Comparison of ENCODE assay signal across 8 cellular contexts in the genomic region with DNA sequence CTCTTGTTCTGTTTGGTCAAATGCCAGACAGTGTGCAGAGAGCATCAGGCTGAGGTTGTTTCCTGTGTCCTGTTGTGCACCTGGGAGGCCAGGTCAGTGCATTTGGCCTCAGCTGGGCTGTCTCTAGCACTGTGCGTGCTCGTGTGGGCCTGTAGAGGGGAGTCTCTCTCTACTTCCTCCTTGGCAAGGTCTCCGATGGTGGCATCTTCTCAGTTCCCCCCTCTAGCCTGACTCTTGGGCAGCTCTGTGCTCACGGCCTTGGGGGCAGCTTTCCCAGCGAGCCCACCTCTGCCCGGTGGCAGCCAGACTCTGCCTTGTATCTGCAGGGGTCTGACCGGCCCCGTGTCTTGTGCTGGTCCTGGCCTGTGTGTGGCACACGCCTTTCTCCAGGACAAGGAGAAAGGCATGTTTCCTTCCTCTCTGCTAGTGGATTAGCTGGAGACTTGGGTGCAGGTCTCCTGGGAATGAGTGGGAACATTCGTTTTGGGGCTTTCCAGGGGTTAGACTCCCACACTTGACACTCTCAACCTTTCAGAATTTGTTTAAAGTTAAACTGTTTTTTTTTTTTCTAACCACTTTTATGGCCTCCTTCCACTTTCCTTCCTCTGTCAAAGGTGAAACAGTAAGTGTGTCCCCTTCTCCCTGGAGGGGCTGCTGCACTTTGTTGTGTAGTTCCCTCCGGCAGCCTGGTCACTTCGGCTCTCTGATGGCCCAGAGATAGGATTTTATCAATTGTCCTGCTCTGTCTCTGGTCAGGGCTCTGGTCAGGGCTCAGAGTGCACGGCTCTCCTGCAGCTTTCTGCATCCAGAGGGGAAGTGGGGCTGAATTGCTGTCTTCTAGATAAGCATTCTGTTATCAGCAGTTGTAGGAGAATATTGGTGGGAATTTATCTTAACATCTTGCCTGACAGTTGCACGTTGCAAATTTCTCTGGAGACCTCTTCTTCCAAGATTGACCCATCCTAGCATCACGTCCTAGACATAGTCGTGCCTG.
DNase-seq lines count a peak whose midpoint lies in the region; ATAC-seq and TF ChIP-seq lines count a peak whose summit lies in the region.

No MANE protein-coding gene starts in this region.

- peak; percentile 21 for DNase-seq in activated CD4-positive, alpha-beta T cell treated with anti-CD3 and anti-CD28 coated beads for 36 hours
- DNase-seq in activated CD4-positive, alpha-beta T cell treated with anti-CD3 and anti-CD28 coated beads for 4 hours, result no peak
- DNase-seq in OCI-M1 (lab: John Stamatoyannopoulos, UW) (peak; percentile 78), foreskin keratinocyte (no peak), HEK293T (ENCODE audit: extremely low spot score) (no peak), NCI-H526 treated with DMSO at 0.1 percent for 48 hours (lab: John Stamatoyannopoulos, UW) (no peak)

- POLR2A ChIA-PET in activated CD4-positive, alpha-beta T cell treated with anti-CD3 and anti-CD28 coated beads for 36 hours (lab: Charles Lee), result no interaction called here
- POLR2A ChIA-PET in HEK293T (lab: Yijun Ruan, JAX), result no interaction called here

- no peak overlapping the region for H3K27ac ChIP-seq in foreskin keratinocyte

- ATAC-seq in activated CD4-positive, alpha-beta T cell treated with anti-CD3 and anti-CD28 coated beads for 36 hours, result peak; percentile 78
- ATAC-seq in HG02840 (IDR thresholded peaks at IDR 0.05; ENCODE audit: low FRiP score, unreplicated experiment) (peak; percentile 67), foreskin keratinocyte (no peak)

- intact Hi-C loops in activated CD4-positive, alpha-beta T cell treated with anti-CD3 and anti-CD28 coated beads for 36 hours (cut with DNase I, micrococcal nuclease), result no loop called here

- peaks cover 23% of the 10 kb centered on the region for H3K36me3 Mint-ChIP-seq in activated CD4-positive, alpha-beta T cell treated with anti-CD3 and anti-CD28 coated beads for 36 hours (ENCODE audit: low read depth)
- peaks cover 22% of the 10 kb centered on the region for H3K36me3 Mint-ChIP-seq in stimulated activated naive CD8-positive, alpha-beta T cell treated with anti-CD3 and anti-CD28 coated beads, Interleukin-15, Interleukin-2, amounts not matched to agents 100 ng/mL and 50 ng/mL, for 24 hours (ENCODE audit: low read depth)

- H3K27ac Mint-ChIP-seq in activated CD4-positive, alpha-beta T cell treated with anti-CD3 and anti-CD28 coated beads for 36 hours, result peak overlapping the region; percentile 82
- H3K27ac Mint-ChIP-seq in stimulated activated naive CD8-positive, alpha-beta T cell treated with anti-CD3 and anti-CD28 coated beads, Interleukin-15, Interleukin-2, amounts not matched to agents 100 ng/mL and 50 ng/mL, for 24 hours, result peak overlapping the region; percentile 61

- peaks cover 5% of the 10 kb centered on the region for H3K4me1 ChIP-seq in foreskin keratinocyte

- CTCF ChIA-PET in activated CD4-positive, alpha-beta T cell treated with anti-CD3 and anti-CD28 coated beads for 36 hours (lab: Charles Lee), result interaction anchor here (0.8 to 1.2 kb wide), 3 partner anchors 14 to 60 kb away, joined by 3 read pairs; no protein-coding TSS in a partner anchor
- CTCF ChIA-PET in HEK293T (lab: Yijun Ruan, JAX), result no interaction called here

- peaks cover 55% of the 10 kb centered on the region for H3K4me1 Mint-ChIP-seq in activated CD4-positive, alpha-beta T cell treated with anti-CD3 and anti-CD28 coated beads for 36 hours
- H3K4me1 Mint-ChIP-seq in stimulated activated naive CD8-positive, alpha-beta T cell treated with anti-CD3 and anti-CD28 coated beads, Interleukin-15, Interleukin-2, amounts not matched to agents 100 ng/mL and 50 ng/mL, for 24 hours (ENCODE audit: low read depth), result peaks cover 54% of the 10 kb centered on the region

- peak overlapping the region; percentile 22 for H3K4me3 Mint-ChIP-seq in activated CD4-positive, alpha-beta T cell treated with anti-CD3 and anti-CD28 coated beads for 36 hours
- H3K4me3 Mint-ChIP-seq in stimulated activated naive CD8-positive, alpha-beta T cell treated with anti-CD3 and anti-CD28 coated beads, Interleukin-15, Interleukin-2, amounts not matched to agents 100 ng/mL and 50 ng/mL, for 24 hours, result peak overlapping the region; percentile 21

- H3K27me3 Mint-ChIP-seq in activated CD4-positive, alpha-beta T cell treated with anti-CD3 and anti-CD28 coated beads for 36 hours, result no peaks in the 10 kb centered on the region
- H3K27me3 Mint-ChIP-seq in stimulated activated naive CD8-positive, alpha-beta T cell treated with anti-CD3 and anti-CD28 coated beads, Interleukin-15, Interleukin-2, amounts not matched to agents 100 ng/mL and 50 ng/mL, for 24 hours, result no peaks in the 10 kb centered on the region

- H3K27me3 ChIP-seq in foreskin keratinocyte, result no peaks in the 10 kb centered on the region

- H3K9me3 Mint-ChIP-seq in activated CD4-positive, alpha-beta T cell treated with anti-CD3 and anti-CD28 coated beads for 36 hours (ENCODE audit: low read depth), result no peaks in the 10 kb centered on the region
- no peaks in the 10 kb centered on the region for H3K9me3 Mint-ChIP-seq in stimulated activated naive CD8-positive, alpha-beta T cell treated with anti-CD3 and anti-CD28 coated beads, Interleukin-15, Interleukin-2, amounts not matched to agents 100 ng/mL and 50 ng/mL, for 24 hours

- peak; percentile 2 for TF ChIP-seq CTCF in foreskin keratinocyte (conservative IDR thresholded peaks at IDR 0.05)

TF ChIP-seq in HEK293T, 16 proteins besides CTCF, POLR2A, EP300 and RAD21:
- TF ChIP-seq ZNF384 (IDR thresholded peaks at IDR 0.05) (no peak), LEF1 (IDR thresholded peaks at IDR 0.05; ENCODE audit: borderline replicate concordance) (no peak), HDGF (IDR thresholded peaks at IDR 0.05; ENCODE audit: borderline replicate concordance) (no peak), NFRKB (IDR thresholded peaks at IDR 0.05) (no peak), TARDBP (IDR thresholded peaks at IDR 0.05) (no peak), FOXA1 (IDR thresholded peaks at IDR 0.05) (no peak), ELF4 (IDR thresholded peaks at IDR 0.05) (no peak), ARNT (IDR thresholded peaks at IDR 0.05) (no peak), L3MBTL2 (conservative IDR thresholded peaks at IDR 0.05) (no peak), FOXM1 (IDR thresholded peaks at IDR 0.05; ENCODE audit: borderline replicate concordance) (no peak), CTBP1 (IDR thresholded peaks at IDR 0.05; ENCODE audit: borderline replicate concordance) (no peak), SP1 (IDR thresholded peaks at IDR 0.05) (no peak), FOXK2 (IDR thresholded peaks at IDR 0.05) (no peak)
- TF ChIP-seq, protein P1, sequence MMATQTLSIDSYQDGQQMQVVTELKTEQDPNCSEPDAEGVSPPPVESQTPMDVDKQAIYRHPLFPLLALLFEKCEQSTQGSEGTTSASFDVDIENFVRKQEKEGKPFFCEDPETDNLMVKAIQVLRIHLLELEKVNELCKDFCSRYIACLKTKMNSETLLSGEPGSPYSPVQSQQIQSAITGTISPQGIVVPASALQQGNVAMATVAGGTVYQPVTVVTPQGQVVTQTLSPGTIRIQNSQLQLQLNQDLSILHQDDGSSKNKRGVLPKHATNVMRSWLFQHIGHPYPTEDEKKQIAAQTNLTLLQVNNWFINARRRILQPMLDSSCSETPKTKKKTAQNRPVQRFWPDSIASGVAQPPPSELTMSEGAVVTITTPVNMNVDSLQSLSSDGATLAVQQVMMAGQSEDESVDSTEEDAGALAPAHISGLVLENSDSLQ (IDR thresholded peaks at IDR 0.05), result no peak

Comparison
In these comparisons a context has a peak if more than half of its experiments do, and no peak if none do; other contexts are left out.
1. DNase-seq: peak in activated CD4-positive, alpha-beta T cell treated with anti-CD3 and anti-CD28 coated beads for 36 hours (single experiment) and OCI-M1 (single experiment); none in activated CD4-positive, alpha-beta T cell treated with anti-CD3 and anti-CD28 coated beads for 4 hours (0 of 2), foreskin keratinocyte (0 of 2), HEK293T (single experiment) and NCI-H526 treated with DMSO at 0.1 percent for 48 hours (single experiment).